ENCODE assay signal across 1 cellular context in the genomic region with DNA sequence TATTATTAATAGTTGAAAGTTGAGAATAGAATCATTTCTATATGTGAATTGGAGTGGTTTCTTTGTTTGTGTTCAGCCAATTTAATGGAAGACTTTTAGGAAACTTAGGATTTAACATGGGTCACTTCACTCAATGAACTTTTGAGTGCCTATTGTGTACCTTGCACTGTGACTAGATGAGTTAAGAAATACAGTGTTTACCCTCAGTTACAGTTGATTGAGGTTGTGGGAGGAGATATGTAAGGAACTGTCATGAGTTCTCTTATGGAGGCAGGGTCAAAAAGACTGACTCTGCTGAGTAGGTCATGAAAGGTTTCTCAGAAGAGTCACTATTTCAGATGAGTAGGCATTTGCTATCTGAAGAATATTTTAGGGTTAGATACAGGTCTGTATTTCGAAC.
TF ChIP-seq lines count a peak whose summit lies in the region.

No MANE protein-coding gene starts in this region.

TF ChIP-seq in HepG2, 621 proteins besides CTCF, POLR2A, EP300 and RAD21 (continued from another document and continues in another):
- TF ChIP-seq ZNF383 (CRISPR knock-in tag; IDR thresholded peaks at IDR 0.05; ENCODE audit: borderline replicate concordance) (no peak), TP53 (CRISPR knock-in tag; conservative IDR thresholded peaks at IDR 0.05) (no peak), TEAD2 (CRISPR knock-in tag; IDR thresholded peaks at IDR 0.05) (no peak), SMC3 (IDR thresholded peaks at IDR 0.05; ENCODE audit: low read length) (no peak), ZNF20 (CRISPR knock-in tag; IDR thresholded peaks at IDR 0.05) (no peak), POGZ (CRISPR knock-in tag; IDR thresholded peaks at IDR 0.05) (peak; percentile 49; the same call in 1 of the 2 replicates), CREM (IDR thresholded peaks at IDR 0.05) (no peak), CREM (CRISPR knock-in tag; IDR thresholded peaks at IDR 0.05) (no peak), XBP1 (CRISPR knock-in tag; IDR thresholded peaks at IDR 0.05) (no peak), ZNF780A (CRISPR knock-in tag; IDR thresholded peaks at IDR 0.05) (no peak), NR2F6 (IDR thresholded peaks at IDR 0.05) (peak; percentile 52), NR2F6 (CRISPR knock-in tag; IDR thresholded peaks at IDR 0.05) (peak; percentile 63; the same call in 1 of the 2 replicates), HDAC1 (CRISPR knock-in tag; IDR thresholded peaks at IDR 0.05) (no peak), ZNF788 (CRISPR knock-in tag; IDR thresholded peaks at IDR 0.05; ENCODE audit: borderline replicate concordance) (no peak), ARID2 (CRISPR knock-in tag; IDR thresholded peaks at IDR 0.05; ENCODE audit: borderline replicate concordance) (no peak), XRCC5 (optimal IDR thresholded peaks at IDR 0.05; ENCODE audit: low read length) (no peak), ZNF839 (CRISPR knock-in tag; IDR thresholded peaks at IDR 0.05; ENCODE audit: borderline replicate concordance) (no peak), MATR3 (CRISPR knock-in tag; IDR thresholded peaks at IDR 0.05) (no peak), ZC3H4 (CRISPR knock-in tag; IDR thresholded peaks at IDR 0.05; ENCODE audit: borderline replicate concordance) (no peak), ZNF124 (CRISPR knock-in tag; IDR thresholded peaks at IDR 0.05) (no peak), NR2C2 (CRISPR knock-in tag; IDR thresholded peaks at IDR 0.05; ENCODE audit: borderline replicate concordance) (no peak), BCL6 (CRISPR knock-in tag; IDR thresholded peaks at IDR 0.05) (peak; percentile 76), ZNF614 (CRISPR knock-in tag; IDR thresholded peaks at IDR 0.05; ENCODE audit: borderline replicate concordance) (0 out of 2 replicates have a peak, but pooled peaks have one; percentile 50), NKX3-1 (CRISPR knock-in tag; IDR thresholded peaks at IDR 0.05) (no peak), HMG20A (CRISPR knock-in tag; IDR thresholded peaks at IDR 0.05; ENCODE audit: borderline replicate concordance) (peak; percentile 70; the same call in 1 of the 2 replicates), ZNF792 (CRISPR knock-in tag; IDR thresholded peaks at IDR 0.05) (0 out of 2 replicates have a peak, but pooled peaks have one; percentile 46), MAZ (IDR thresholded peaks at IDR 0.05; ENCODE audit: borderline replicate concordance, low read depth, low read length) (no peak), MAZ (CRISPR knock-in tag; IDR thresholded peaks at IDR 0.05; ENCODE audit: low read depth) (no peak), ZFYVE20 (CRISPR knock-in tag; IDR thresholded peaks at IDR 0.05; ENCODE audit: borderline replicate concordance, low read depth) (no peak), ZMYM3 (CRISPR knock-in tag; IDR thresholded peaks at IDR 0.05) (no peak), SCMH1 (CRISPR knock-in tag; IDR thresholded peaks at IDR 0.05; ENCODE audit: borderline replicate concordance) (no peak), SOX5 (CRISPR knock-in tag; IDR thresholded peaks at IDR 0.05; ENCODE audit: borderline replicate concordance) (peak; percentile 32; the same call in 1 of the 2 replicates), YEATS2 (CRISPR knock-in tag; IDR thresholded peaks at IDR 0.05; ENCODE audit: borderline replicate concordance) (0 out of 2 replicates have a peak, but pooled peaks have one; percentile 28), DPF2 (CRISPR knock-in tag; IDR thresholded peaks at IDR 0.05; ENCODE audit: borderline replicate concordance, low read depth) (no peak), SP4 (CRISPR knock-in tag; IDR thresholded peaks at IDR 0.05) (no peak), FIP1L1 (IDR thresholded peaks at IDR 0.05; ENCODE audit: borderline replicate concordance, insufficient read depth, low read depth, low read length) (no peak)
- TF ChIP-seq, protein P1, sequence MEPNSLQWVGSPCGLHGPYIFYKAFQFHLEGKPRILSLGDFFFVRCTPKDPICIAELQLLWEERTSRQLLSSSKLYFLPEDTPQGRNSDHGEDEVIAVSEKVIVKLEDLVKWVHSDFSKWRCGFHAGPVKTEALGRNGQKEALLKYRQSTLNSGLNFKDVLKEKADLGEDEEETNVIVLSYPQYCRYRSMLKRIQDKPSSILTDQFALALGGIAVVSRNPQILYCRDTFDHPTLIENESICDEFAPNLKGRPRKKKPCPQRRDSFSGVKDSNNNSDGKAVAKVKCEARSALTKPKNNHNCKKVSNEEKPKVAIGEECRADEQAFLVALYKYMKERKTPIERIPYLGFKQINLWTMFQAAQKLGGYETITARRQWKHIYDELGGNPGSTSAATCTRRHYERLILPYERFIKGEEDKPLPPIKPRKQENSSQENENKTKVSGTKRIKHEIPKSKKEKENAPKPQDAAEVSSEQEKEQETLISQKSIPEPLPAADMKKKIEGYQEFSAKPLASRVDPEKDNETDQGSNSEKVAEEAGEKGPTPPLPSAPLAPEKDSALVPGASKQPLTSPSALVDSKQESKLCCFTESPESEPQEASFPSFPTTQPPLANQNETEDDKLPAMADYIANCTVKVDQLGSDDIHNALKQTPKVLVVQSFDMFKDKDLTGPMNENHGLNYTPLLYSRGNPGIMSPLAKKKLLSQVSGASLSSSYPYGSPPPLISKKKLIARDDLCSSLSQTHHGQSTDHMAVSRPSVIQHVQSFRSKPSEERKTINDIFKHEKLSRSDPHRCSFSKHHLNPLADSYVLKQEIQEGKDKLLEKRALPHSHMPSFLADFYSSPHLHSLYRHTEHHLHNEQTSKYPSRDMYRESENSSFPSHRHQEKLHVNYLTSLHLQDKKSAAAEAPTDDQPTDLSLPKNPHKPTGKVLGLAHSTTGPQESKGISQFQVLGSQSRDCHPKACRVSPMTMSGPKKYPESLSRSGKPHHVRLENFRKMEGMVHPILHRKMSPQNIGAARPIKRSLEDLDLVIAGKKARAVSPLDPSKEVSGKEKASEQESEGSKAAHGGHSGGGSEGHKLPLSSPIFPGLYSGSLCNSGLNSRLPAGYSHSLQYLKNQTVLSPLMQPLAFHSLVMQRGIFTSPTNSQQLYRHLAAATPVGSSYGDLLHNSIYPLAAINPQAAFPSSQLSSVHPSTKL (CRISPR knock-in tag; IDR thresholded peaks at IDR 0.05), result peak; percentile 81
- TF ChIP-seq, protein P2, sequence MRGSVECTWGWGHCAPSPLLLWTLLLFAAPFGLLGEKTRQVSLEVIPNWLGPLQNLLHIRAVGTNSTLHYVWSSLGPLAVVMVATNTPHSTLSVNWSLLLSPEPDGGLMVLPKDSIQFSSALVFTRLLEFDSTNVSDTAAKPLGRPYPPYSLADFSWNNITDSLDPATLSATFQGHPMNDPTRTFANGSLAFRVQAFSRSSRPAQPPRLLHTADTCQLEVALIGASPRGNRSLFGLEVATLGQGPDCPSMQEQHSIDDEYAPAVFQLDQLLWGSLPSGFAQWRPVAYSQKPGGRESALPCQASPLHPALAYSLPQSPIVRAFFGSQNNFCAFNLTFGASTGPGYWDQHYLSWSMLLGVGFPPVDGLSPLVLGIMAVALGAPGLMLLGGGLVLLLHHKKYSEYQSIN (CRISPR knock-in tag; IDR thresholded peaks at IDR 0.05; ENCODE audit: borderline replicate concordance), result no peak
- TF ChIP-seq, protein P3, sequence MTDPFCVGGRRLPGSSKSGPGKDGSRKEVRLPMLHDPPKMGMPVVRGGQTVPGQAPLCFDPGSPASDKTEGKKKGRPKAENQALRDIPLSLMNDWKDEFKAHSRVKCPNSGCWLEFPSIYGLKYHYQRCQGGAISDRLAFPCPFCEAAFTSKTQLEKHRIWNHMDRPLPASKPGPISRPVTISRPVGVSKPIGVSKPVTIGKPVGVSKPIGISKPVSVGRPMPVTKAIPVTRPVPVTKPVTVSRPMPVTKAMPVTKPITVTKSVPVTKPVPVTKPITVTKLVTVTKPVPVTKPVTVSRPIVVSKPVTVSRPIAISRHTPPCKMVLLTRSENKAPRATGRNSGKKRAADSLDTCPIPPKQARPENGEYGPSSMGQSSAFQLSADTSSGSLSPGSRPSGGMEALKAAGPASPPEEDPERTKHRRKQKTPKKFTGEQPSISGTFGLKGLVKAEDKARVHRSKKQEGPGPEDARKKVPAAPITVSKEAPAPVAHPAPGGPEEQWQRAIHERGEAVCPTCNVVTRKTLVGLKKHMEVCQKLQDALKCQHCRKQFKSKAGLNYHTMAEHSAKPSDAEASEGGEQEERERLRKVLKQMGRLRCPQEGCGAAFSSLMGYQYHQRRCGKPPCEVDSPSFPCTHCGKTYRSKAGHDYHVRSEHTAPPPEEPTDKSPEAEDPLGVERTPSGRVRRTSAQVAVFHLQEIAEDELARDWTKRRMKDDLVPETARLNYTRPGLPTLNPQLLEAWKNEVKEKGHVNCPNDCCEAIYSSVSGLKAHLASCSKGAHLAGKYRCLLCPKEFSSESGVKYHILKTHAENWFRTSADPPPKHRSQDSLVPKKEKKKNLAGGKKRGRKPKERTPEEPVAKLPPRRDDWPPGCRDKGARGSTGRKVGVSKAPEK (CRISPR knock-in tag; IDR thresholded peaks at IDR 0.05; ENCODE audit: borderline replicate concordance), result no peak
- TF ChIP-seq, protein P4, sequence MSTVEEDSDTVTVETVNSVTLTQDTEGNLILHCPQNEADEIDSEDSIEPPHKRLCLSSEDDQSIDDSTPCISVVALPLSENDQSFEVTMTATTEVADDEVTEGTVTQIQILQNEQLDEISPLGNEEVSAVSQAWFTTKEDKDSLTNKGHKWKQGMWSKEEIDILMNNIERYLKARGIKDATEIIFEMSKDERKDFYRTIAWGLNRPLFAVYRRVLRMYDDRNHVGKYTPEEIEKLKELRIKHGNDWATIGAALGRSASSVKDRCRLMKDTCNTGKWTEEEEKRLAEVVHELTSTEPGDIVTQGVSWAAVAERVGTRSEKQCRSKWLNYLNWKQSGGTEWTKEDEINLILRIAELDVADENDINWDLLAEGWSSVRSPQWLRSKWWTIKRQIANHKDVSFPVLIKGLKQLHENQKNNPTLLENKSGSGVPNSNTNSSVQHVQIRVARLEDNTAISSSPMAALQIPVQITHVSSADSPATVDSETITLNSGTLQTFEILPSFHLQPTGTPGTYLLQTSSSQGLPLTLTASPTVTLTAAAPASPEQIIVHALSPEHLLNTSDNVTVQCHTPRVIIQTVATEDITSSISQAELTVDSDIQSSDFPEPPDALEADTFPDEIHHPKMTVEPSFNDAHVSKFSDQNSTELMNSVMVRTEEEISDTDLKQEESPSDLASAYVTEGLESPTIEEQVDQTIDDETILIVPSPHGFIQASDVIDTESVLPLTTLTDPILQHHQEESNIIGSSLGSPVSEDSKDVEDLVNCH (CRISPR knock-in tag; IDR thresholded peaks at IDR 0.05), result no peak
- TF ChIP-seq, protein P5, sequence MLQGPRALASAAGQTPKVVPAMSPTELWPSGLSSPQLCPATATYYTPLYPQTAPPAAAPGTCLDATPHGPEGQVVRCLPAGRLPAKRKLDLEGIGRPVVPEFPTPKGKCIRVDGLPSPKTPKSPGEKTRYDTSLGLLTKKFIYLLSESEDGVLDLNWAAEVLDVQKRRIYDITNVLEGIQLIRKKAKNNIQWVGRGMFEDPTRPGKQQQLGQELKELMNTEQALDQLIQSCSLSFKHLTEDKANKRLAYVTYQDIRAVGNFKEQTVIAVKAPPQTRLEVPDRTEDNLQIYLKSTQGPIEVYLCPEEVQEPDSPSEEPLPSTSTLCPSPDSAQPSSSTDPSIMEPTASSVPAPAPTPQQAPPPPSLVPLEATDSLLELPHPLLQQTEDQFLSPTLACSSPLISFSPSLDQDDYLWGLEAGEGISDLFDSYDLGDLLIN (CRISPR knock-in tag; IDR thresholded peaks at IDR 0.05; ENCODE audit: borderline replicate concordance), result no peak
- TF ChIP-seq, protein P6, sequence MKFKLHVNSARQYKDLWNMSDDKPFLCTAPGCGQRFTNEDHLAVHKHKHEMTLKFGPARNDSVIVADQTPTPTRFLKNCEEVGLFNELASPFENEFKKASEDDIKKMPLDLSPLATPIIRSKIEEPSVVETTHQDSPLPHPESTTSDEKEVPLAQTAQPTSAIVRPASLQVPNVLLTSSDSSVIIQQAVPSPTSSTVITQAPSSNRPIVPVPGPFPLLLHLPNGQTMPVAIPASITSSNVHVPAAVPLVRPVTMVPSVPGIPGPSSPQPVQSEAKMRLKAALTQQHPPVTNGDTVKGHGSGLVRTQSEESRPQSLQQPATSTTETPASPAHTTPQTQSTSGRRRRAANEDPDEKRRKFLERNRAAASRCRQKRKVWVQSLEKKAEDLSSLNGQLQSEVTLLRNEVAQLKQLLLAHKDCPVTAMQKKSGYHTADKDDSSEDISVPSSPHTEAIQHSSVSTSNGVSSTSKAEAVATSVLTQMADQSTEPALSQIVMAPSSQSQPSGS (CRISPR knock-in tag; IDR thresholded peaks at IDR 0.05), result peak; percentile 36; the same call in 1 of the 2 replicates
- TF ChIP-seq, protein P7, sequence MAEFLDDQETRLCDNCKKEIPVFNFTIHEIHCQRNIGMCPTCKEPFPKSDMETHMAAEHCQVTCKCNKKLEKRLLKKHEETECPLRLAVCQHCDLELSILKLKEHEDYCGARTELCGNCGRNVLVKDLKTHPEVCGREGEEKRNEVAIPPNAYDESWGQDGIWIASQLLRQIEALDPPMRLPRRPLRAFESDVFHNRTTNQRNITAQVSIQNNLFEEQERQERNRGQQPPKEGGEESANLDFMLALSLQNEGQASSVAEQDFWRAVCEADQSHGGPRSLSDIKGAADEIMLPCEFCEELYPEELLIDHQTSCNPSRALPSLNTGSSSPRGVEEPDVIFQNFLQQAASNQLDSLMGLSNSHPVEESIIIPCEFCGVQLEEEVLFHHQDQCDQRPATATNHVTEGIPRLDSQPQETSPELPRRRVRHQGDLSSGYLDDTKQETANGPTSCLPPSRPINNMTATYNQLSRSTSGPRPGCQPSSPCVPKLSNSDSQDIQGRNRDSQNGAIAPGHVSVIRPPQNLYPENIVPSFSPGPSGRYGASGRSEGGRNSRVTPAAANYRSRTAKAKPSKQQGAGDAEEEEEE (CRISPR knock-in tag; IDR thresholded peaks at IDR 0.05; ENCODE audit: borderline replicate concordance), result no peak
- TF ChIP-seq, protein P8, sequence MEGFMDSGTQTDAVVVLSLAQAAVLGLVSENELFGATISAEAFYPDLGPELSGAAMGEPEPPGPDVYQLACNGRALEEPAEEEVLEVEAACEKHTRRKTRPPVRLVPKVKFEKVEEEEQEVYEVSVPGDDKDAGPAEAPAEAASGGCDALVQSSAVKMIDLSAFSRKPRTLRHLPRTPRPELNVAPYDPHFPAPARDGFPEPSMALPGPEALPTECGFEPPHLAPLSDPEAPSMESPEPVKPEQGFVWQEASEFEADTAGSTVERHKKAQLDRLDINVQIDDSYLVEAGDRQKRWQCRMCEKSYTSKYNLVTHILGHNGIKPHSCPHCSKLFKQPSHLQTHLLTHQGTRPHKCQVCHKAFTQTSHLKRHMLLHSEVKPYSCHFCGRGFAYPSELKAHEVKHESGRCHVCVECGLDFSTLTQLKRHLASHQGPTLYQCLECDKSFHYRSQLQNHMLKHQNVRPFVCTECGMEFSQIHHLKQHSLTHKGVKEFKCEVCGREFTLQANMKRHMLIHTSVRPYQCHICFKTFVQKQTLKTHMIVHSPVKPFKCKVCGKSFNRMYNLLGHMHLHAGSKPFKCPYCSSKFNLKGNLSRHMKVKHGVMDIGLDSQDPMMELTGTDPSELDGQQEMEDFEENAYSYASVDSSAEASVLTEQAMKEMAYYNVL (CRISPR knock-in tag; IDR thresholded peaks at IDR 0.05; ENCODE audit: borderline replicate concordance), result no peak
- TF ChIP-seq, protein P9, sequence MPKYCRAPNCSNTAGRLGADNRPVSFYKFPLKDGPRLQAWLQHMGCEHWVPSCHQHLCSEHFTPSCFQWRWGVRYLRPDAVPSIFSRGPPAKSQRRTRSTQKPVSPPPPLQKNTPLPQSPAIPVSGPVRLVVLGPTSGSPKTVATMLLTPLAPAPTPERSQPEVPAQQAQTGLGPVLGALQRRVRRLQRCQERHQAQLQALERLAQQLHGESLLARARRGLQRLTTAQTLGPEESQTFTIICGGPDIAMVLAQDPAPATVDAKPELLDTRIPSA (CRISPR knock-in tag; IDR thresholded peaks at IDR 0.05; ENCODE audit: borderline replicate concordance), result no peak
